14 cellular contexts compared by ENCODE assay signal in genomic region chr18:63603772-63604171, GRCh38. TPM values are rescaled to one million over a fixed set of nuclear protein-coding genes. Genes with fewer than 3 reads are reported as not detected.
DNase-seq lines count a peak whose midpoint lies in the region; ATAC-seq and TF ChIP-seq lines count a peak whose summit lies in the region.
"Had no signal": no experiment of that assay in that cellular context is flagged by ENCODE, and none has a peak within 500 bp of the region (broad histone marks: within the 10 kb centered on the region; RNA-seq: fewer than 3 reads in every experiment).

No MANE protein-coding gene starts in this region.

- no peaks in the 10 kb centered on the region for H3K4me1 Mint-ChIP-seq in stimulated activated naive CD8-positive, alpha-beta T cell treated with anti-CD3 and anti-CD28 coated beads, Interleukin-15, amount 100 ng/mL, for 72 hours

- no peaks in the 10 kb centered on the region for H3K36me3 ChIP-seq in esophagus squamous epithelium

- H3K9me3 ChIP-seq in esophagus squamous epithelium, result no peaks in the 10 kb centered on the region

- peak; percentile 97 for ATAC-seq in GM18508 (IDR thresholded peaks at IDR 0.05; ENCODE audit: insufficient read depth, unreplicated experiment)
- peak; percentile 99 for ATAC-seq in GM21576 (IDR thresholded peaks at IDR 0.05; ENCODE audit: unreplicated experiment)
- ATAC-seq in HG03342 (IDR thresholded peaks at IDR 0.05; ENCODE audit: unreplicated experiment), result peak; percentile 92
- no peak for ATAC-seq in stimulated activated naive CD8-positive, alpha-beta T cell treated with anti-CD3 and anti-CD28 coated beads, Interleukin-15, amount 100 ng/mL, for 72 hours

- WGBS in esophagus squamous epithelium, 2 donors, result 18 to 19% methylated on average over 1 of the region's 1 CpG

- H3K4me3 ChIP-seq in esophagus squamous epithelium, result no peak overlapping the region

- no peak overlapping the region for H3K27ac Mint-ChIP-seq in stimulated activated naive CD8-positive, alpha-beta T cell treated with anti-CD3 and anti-CD28 coated beads, Interleukin-15, amount 100 ng/mL, for 72 hours
- H3K27ac Mint-ChIP-seq: activated naive CD8-positive, alpha-beta T cell; stimulated activated naive CD8-positive, alpha-beta T cell treated with anti-CD3 and anti-CD28 coated beads, Interleukin-15, Interleukin-2, amounts not matched to agents 100 ng/mL and 50 ng/mL, for 24 hours had no signal

- DNase-seq in esophagus squamous epithelium (lab: John Stamatoyannopoulos, UW) (no peak), NCI-H2029 treated with DMSO at 0.1 percent for 48 hours (lab: John Stamatoyannopoulos, UW) (no peak), NCI-H128 (lab: John Stamatoyannopoulos, UW; ENCODE audit: unreplicated experiment) (no peak)
- DNase-seq in activated CD4-positive, alpha-beta T cell treated with anti-CD3 and anti-CD28 coated beads for 1 hour, result no peak
- no peak for DNase-seq in stimulated activated naive CD8-positive, alpha-beta T cell treated with anti-CD3 and anti-CD28 coated beads, Interleukin-15, amount 100 ng/mL, for 72 hours
- DNase-seq: hippocampal formation had no signal

- TF ChIP-seq POLR2A in esophagus squamous epithelium (IDR thresholded peaks at IDR 0.05), result no peak

- no peaks in the 10 kb centered on the region for H3K9me3 Mint-ChIP-seq in stimulated activated naive CD8-positive, alpha-beta T cell treated with anti-CD3 and anti-CD28 coated beads, Interleukin-15, amount 100 ng/mL, for 72 hours
- H3K9me3 Mint-ChIP-seq: stimulated activated naive CD8-positive, alpha-beta T cell treated with anti-CD3 and anti-CD28 coated beads, Interleukin-15, Interleukin-2, amounts not matched to agents 100 ng/mL and 50 ng/mL, for 24 hours had no signal

- H3K4me3 Mint-ChIP-seq in stimulated activated naive CD8-positive, alpha-beta T cell treated with anti-CD3 and anti-CD28 coated beads, Interleukin-15, amount 100 ng/mL, for 72 hours, result no peak overlapping the region
- H3K4me3 Mint-ChIP-seq: activated naive CD8-positive, alpha-beta T cell; stimulated activated naive CD8-positive, alpha-beta T cell treated with anti-CD3 and anti-CD28 coated beads, Interleukin-15, Interleukin-2, amounts not matched to agents 100 ng/mL and 50 ng/mL, for 24 hours had no signal

- H3K27me3 ChIP-seq in esophagus squamous epithelium, result no peaks in the 10 kb centered on the region

- H3K27me3 Mint-ChIP-seq in stimulated activated naive CD8-positive, alpha-beta T cell treated with anti-CD3 and anti-CD28 coated beads, Interleukin-15, amount 100 ng/mL, for 72 hours, result no peaks in the 10 kb centered on the region
- H3K27me3 Mint-ChIP-seq: activated naive CD8-positive, alpha-beta T cell had no signal

- intact Hi-C loops in esophagus squamous epithelium (cut with DNase I), result no loop called here

- no peak for TF ChIP-seq CTCF in esophagus squamous epithelium (IDR thresholded peaks at IDR 0.05)

- peak overlapping the region in 3 of 4 donors; percentile 69 to 85 (median 77) for H3K27ac ChIP-seq in esophagus squamous epithelium
- H3K27ac ChIP-seq: parathyroid adenoma had no signal

- peaks cover 0 to 31% (median 0%) of the 10 kb centered on the region in 3 donors for H3K4me1 ChIP-seq in esophagus squamous epithelium
- H3K4me1 ChIP-seq: parathyroid adenoma had no signal

RNA-seq across cellular contexts. Expression of gene SERPINB13, which starts 16.6 kb away (rescaled TPM):
- total RNA-seq in esophagus squamous epithelium, result 100 to 1,000 TPM; 168 to 354 (median 201) TPM
- total RNA-seq: G401; T-helper 1 cell treated with Interleukin-12 subunit alpha and Interleukin-12 subunit beta and Interleukin-4 antibody, amounts not matched to agents 30 ng/mL and 1 ng/mL, for 36 hours had no signal

RNA-seq across cellular contexts. Expression of gene SERPINB4, which starts 40.3 kb away (rescaled TPM):
- 100 to 1,000 TPM in 3 of 4 donors, 10 to 100 TPM in 1; 24.4 to 543 (median 216) TPM for total RNA-seq in esophagus squamous epithelium
- total RNA-seq: G401; T-helper 1 cell treated with Interleukin-12 subunit alpha and Interleukin-12 subunit beta and Interleukin-4 antibody, amounts not matched to agents 30 ng/mL and 1 ng/mL, for 36 hours had no signal

RNA-seq across cellular contexts. Expression of gene SERPINB3, which starts 57.9 kb away (rescaled TPM):
- total RNA-seq in esophagus squamous epithelium, result 1,000 to 10,000 TPM in 1 of 4 donors, 100 to 1,000 TPM in 3; 349 to 1,684 (median 789) TPM
- total RNA-seq: G401; T-helper 1 cell treated with Interleukin-12 subunit alpha and Interleukin-12 subunit beta and Interleukin-4 antibody, amounts not matched to agents 30 ng/mL and 1 ng/mL, for 36 hours had no signal
